ENCODE assay signal across 1 cellular context in genomic region chr20:6053064-6053775, GRCh38.
TF ChIP-seq lines count a peak whose summit lies in the region.

No MANE protein-coding gene starts in this region.

TF ChIP-seq in HCT116, 20 proteins besides CTCF, POLR2A, EP300 and RAD21:
- no peak for TF ChIP-seq ELF1 (IDR thresholded peaks at IDR 0.05; ENCODE audit: borderline replicate concordance, low read depth)
- TF ChIP-seq REST (IDR thresholded peaks at IDR 0.05; ENCODE audit: low read depth), result no peak
- TF ChIP-seq YY1 (IDR thresholded peaks at IDR 0.05; ENCODE audit: extremely low read depth, insufficient replicate concordance, low read depth, low read length), result no peak
- no peak for TF ChIP-seq CBX3 (IDR thresholded peaks at IDR 0.05; ENCODE audit: low read depth)
- TF ChIP-seq SIN3A (IDR thresholded peaks at IDR 0.05; ENCODE audit: low read depth), result no peak
- no peak for TF ChIP-seq ZFX (IDR thresholded peaks at IDR 0.05)
- no peak for TF ChIP-seq CEBPB (IDR thresholded peaks at IDR 0.05; ENCODE audit: low read depth)
- TF ChIP-seq, protein P1, sequence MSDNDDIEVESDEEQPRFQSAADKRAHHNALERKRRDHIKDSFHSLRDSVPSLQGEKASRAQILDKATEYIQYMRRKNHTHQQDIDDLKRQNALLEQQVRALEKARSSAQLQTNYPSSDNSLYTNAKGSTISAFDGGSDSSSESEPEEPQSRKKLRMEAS (IDR thresholded peaks at IDR 0.05), result no peak
- no peak for TF ChIP-seq ATF3 (IDR thresholded peaks at IDR 0.05)
- TF ChIP-seq SP1 (IDR thresholded peaks at IDR 0.05; ENCODE audit: low read depth), result no peak
- TF ChIP-seq SRF (IDR thresholded peaks at IDR 0.05; ENCODE audit: low read depth), result no peak
- no peak for TF ChIP-seq JUND (IDR thresholded peaks at IDR 0.05)
- TF ChIP-seq ZNF274 (IDR thresholded peaks at IDR 0.05; ENCODE audit: low read depth, low read length), result no peak
- TF ChIP-seq EGR1 (IDR thresholded peaks at IDR 0.05; ENCODE audit: low read depth), result no peak
- TF ChIP-seq EZH2phosphoT487 (IDR thresholded peaks at IDR 0.05; ENCODE audit: borderline replicate concordance), result no peak
- no peak for TF ChIP-seq EZH2 (IDR thresholded peaks at IDR 0.05)
- TF ChIP-seq FOSL1 (IDR thresholded peaks at IDR 0.05; ENCODE audit: low read depth), result no peak
- no peak for TF ChIP-seq TCF7L2 (IDR thresholded peaks at IDR 0.05; ENCODE audit: borderline replicate concordance, extremely low read depth, insufficient read depth, insufficient read length)
- TF ChIP-seq, protein P2, sequence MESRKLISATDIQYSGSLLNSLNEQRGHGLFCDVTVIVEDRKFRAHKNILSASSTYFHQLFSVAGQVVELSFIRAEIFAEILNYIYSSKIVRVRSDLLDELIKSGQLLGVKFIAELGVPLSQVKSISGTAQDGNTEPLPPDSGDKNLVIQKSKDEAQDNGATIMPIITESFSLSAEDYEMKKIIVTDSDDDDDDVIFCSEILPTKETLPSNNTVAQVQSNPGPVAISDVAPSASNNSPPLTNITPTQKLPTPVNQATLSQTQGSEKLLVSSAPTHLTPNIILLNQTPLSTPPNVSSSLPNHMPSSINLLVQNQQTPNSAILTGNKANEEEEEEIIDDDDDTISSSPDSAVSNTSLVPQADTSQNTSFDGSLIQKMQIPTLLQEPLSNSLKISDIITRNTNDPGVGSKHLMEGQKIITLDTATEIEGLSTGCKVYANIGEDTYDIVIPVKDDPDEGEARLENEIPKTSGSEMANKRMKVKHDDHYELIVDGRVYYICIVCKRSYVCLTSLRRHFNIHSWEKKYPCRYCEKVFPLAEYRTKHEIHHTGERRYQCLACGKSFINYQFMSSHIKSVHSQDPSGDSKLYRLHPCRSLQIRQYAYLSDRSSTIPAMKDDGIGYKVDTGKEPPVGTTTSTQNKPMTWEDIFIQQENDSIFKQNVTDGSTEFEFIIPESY (IDR thresholded peaks at IDR 0.05; ENCODE audit: extremely low read depth, insufficient replicate concordance, low read length), result no peak
